Comparison of ENCODE assay signal across 19 cellular contexts in genomic region chr1:58585591-58586151, GRCh38. TPM values are rescaled to one million over a fixed set of nuclear protein-coding genes. Genes with fewer than 3 reads are reported as not detected.
DNase-seq lines count a peak whose midpoint lies in the region; ATAC-seq and TF ChIP-seq lines count a peak whose summit lies in the region.
"Had no signal": no experiment of that assay in that cellular context is flagged by ENCODE, and none has a peak within 500 bp of the region (broad histone marks: within the 10 kb centered on the region; RNA-seq: fewer than 3 reads in every experiment).

No MANE protein-coding gene starts in this region.

- H3K36me3 ChIP-seq in left lung: no peaks in the 10 kb centered on the region
- no peaks in the 10 kb centered on the region for H3K36me3 ChIP-seq in Karpas-422 (ENCODE audit: insufficient read depth, low read length)

- H3K4me3 ChIP-seq in left lung: no peak overlapping the region
- H3K4me3 ChIP-seq in Karpas-422 (ENCODE audit: low read length): no peak overlapping the region

- H3K9me3 ChIP-seq in left lung: no peaks in the 10 kb centered on the region
- no peaks in the 10 kb centered on the region for H3K9me3 ChIP-seq in Karpas-422 (ENCODE audit: low read length)

- TF ChIP-seq CTCF in chondrocyte (IDR thresholded peaks at IDR 0.05) (no peak), left lung (IDR thresholded peaks at IDR 0.05) (no peak), type B pancreatic cell (conservative IDR thresholded peaks at IDR 0.05) (no peak)

- peak; percentile 55 for DNase-seq in LHCN-M2 (ENCODE audit: low read depth)
- no peak for DNase-seq in chondrocyte (ENCODE audit: low spot score)
- peak in 1 of 2 donors; percentile 64 for DNase-seq in left lung
- no peak for DNase-seq in type B pancreatic cell (ENCODE audit: extremely low spot score, unreplicated experiment)
- no peak for DNase-seq in Karpas-422
- no peak for DNase-seq in NCI-H82 (lab: John Stamatoyannopoulos, UW)
- no peak for DNase-seq in activated CD8-positive, alpha-beta memory T cell treated with anti-CD3 and anti-CD28 coated beads, Interleukin-2, amount 10 ng/mL, durations not matched to agents 7 days and 5 days
- DNase-seq: activated CD4-positive, alpha-beta T cell treated with anti-CD3 and anti-CD28 coated beads, Interleukin-2, amount 50 U/mL, for 4 hours; activated gamma-delta T cell; DMS 273 treated with DMSO at 0.1 percent for 48 hours; kidney; naive thymus-derived CD8-positive, alpha-beta T cell; NCI-H1092; NCI-H510A had no signal

- H3K9me3 Mint-ChIP-seq in chondrocyte (ENCODE audit: low read depth) (no peaks in the 10 kb centered on the region), type B pancreatic cell (no peaks in the 10 kb centered on the region)
- no peaks in the 10 kb centered on the region for H3K9me3 Mint-ChIP-seq in activated CD8-positive, alpha-beta memory T cell treated with anti-CD3 and anti-CD28 coated beads, Interleukin-2, amount 10 ng/mL, durations not matched to agents 7 days and 5 days (ENCODE audit: low read depth)
- H3K9me3 Mint-ChIP-seq: central memory CD8-positive, alpha-beta T cell had no signal

- intact Hi-C loops in left lung (cut with DNase I): no loop called here

- H3K9me2 ChIP-seq in Karpas-422 (replicated peaks; ENCODE audit: insufficient read depth, low read length): no peaks in the 10 kb centered on the region

- H4K20me1 ChIP-seq in Karpas-422 (ENCODE audit: insufficient read depth, low read depth, low read length): no peaks in the 10 kb centered on the region

- CTCF ChIA-PET in activated CD8-positive, alpha-beta memory T cell treated with anti-CD3 and anti-CD28 coated beads, Interleukin-2, amount 10 ng/mL, durations not matched to agents 7 days and 5 days (lab: Charles Lee): no interaction called here

- H3K27me3 Mint-ChIP-seq in chondrocyte (ENCODE audit: low read depth) (no peaks in the 10 kb centered on the region), type B pancreatic cell (peaks cover 3% of the 10 kb centered on the region)
- peaks cover 61% of the 10 kb centered on the region for H3K27me3 Mint-ChIP-seq in activated CD8-positive, alpha-beta memory T cell treated with anti-CD3 and anti-CD28 coated beads, Interleukin-2, amount 10 ng/mL, durations not matched to agents 7 days and 5 days

- no peak overlapping the region for H3K4me2 ChIP-seq in Karpas-422 (ENCODE audit: low read depth, low read length, poor library complexity, severe bottlenecking)

- H3K9ac ChIP-seq in Karpas-422 (ENCODE audit: low read length): no peak overlapping the region

- peak overlapping the region; percentile 69 to 84 for H3K27ac ChIP-seq in left lung
- no peak overlapping the region for H3K27ac ChIP-seq in Karpas-422 (ENCODE audit: low read length)

- peak overlapping the region; percentile 93 for H3K27ac Mint-ChIP-seq in chondrocyte (ENCODE audit: unreplicated experiment)
- peak overlapping the region; percentile 28 for H3K27ac Mint-ChIP-seq in type B pancreatic cell
- H3K27ac Mint-ChIP-seq in activated CD8-positive, alpha-beta memory T cell treated with anti-CD3 and anti-CD28 coated beads, Interleukin-2, amount 10 ng/mL, durations not matched to agents 7 days and 5 days: no peak overlapping the region

- H3K79me2 ChIP-seq in Karpas-422 (ENCODE audit: low read length): no peaks in the 10 kb centered on the region

- H3K36me3 Mint-ChIP-seq in chondrocyte (ENCODE audit: low read depth) (no peaks in the 10 kb centered on the region), type B pancreatic cell (no peaks in the 10 kb centered on the region)
- H3K36me3 Mint-ChIP-seq in activated CD8-positive, alpha-beta memory T cell treated with anti-CD3 and anti-CD28 coated beads, Interleukin-2, amount 10 ng/mL, durations not matched to agents 7 days and 5 days: no peaks in the 10 kb centered on the region
- H3K36me3 Mint-ChIP-seq: naive thymus-derived CD8-positive, alpha-beta T cell had no signal

- ATAC-seq in left lung: peak; percentile 78
- no peak for ATAC-seq in HG03139 (IDR thresholded peaks at IDR 0.05; ENCODE audit: unreplicated experiment)
- ATAC-seq in activated CD8-positive, alpha-beta memory T cell treated with anti-CD3 and anti-CD28 coated beads, Interleukin-2, amount 10 ng/mL, durations not matched to agents 7 days and 5 days: no peak
- ATAC-seq: naive thymus-derived CD8-positive, alpha-beta T cell had no signal

- H3K4me3 Mint-ChIP-seq in chondrocyte (ENCODE audit: unreplicated experiment): no peak overlapping the region
- H3K4me3 Mint-ChIP-seq in type B pancreatic cell: no peak overlapping the region
- no peak overlapping the region for H3K4me3 Mint-ChIP-seq in activated CD8-positive, alpha-beta memory T cell treated with anti-CD3 and anti-CD28 coated beads, Interleukin-2, amount 10 ng/mL, durations not matched to agents 7 days and 5 days
- H3K4me3 Mint-ChIP-seq: central memory CD8-positive, alpha-beta T cell; naive thymus-derived CD8-positive, alpha-beta T cell had no signal

- H3K4me1 Mint-ChIP-seq in chondrocyte (ENCODE audit: low read depth): peaks cover 36% of the 10 kb centered on the region
- H3K4me1 Mint-ChIP-seq in type B pancreatic cell (ENCODE audit: unreplicated experiment): peaks cover 7% of the 10 kb centered on the region
- H3K4me1 Mint-ChIP-seq in activated CD8-positive, alpha-beta memory T cell treated with anti-CD3 and anti-CD28 coated beads, Interleukin-2, amount 10 ng/mL, durations not matched to agents 7 days and 5 days: peaks cover 15% of the 10 kb centered on the region
- H3K4me1 Mint-ChIP-seq: central memory CD8-positive, alpha-beta T cell; naive thymus-derived CD8-positive, alpha-beta T cell had no signal

- H3K4me1 ChIP-seq in left lung: peaks cover 24 to 33% of the 10 kb centered on the region in 2 donors
- H3K4me1 ChIP-seq in Karpas-422 (ENCODE audit: low read length): no peaks in the 10 kb centered on the region

- H3K27me3 ChIP-seq in left lung (no peaks in the 10 kb centered on the region), Karpas-422 (ENCODE audit: low read length) (0 out of 2 replicates have a peak, but pooled peaks cover 3% of the 10 kb centered on the region)

- no peak overlapping the region for H2AFZ ChIP-seq in Karpas-422 (ENCODE audit: low read length)

RNA-seq across cellular contexts. Expression of gene TACSTD2, which starts 8.6 kb away (rescaled TPM):
- total RNA-seq in LHCN-M2 (2014; rRNA removed) (not detected in 2 replicates), chondrocyte (0.22 to 0.33 TPM (median 0.30 TPM) in 3 replicates), left lung (100 to 1,000 TPM; 130 to 171 TPM), type B pancreatic cell (ENCODE audit: low replicate concordance) (21.2 and 39.7 TPM in 2 replicates)
- not detected for polyA plus RNA-seq in LHCN-M2 (2012)
- not detected in 2 replicates for total RNA-seq in Karpas-422 (2014; rRNA removed; shearing (Covaris generic); ENCODE audit: low replicate concordance)
- total RNA-seq in activated CD8-positive, alpha-beta memory T cell treated with anti-CD3 and anti-CD28 coated beads, Interleukin-2, amount 10 ng/mL, durations not matched to agents 7 days and 5 days: not detected
- total RNA-seq: naive thymus-derived CD8-positive, alpha-beta T cell; RPMI7951; T-helper 2 cell treated with Interferon-gamma antibody and Interleukin-4, amounts not matched to agents 100 ng/mL and 5 ng/mL, for 36 hours; temporal lobe had no signal
- polyA plus RNA-seq: naive thymus-derived CD8-positive, alpha-beta T cell had no signal

RNA-seq across cellular contexts. Expression of gene OMA1, which starts 39.1 kb away (rescaled TPM):
- 11.7 and 20.6 TPM in 2 replicates for total RNA-seq in LHCN-M2 (2014; rRNA removed)
- 6.4 TPM for polyA plus RNA-seq in LHCN-M2 (2012)
- 8.9 to 9.3 TPM (median 9.0 TPM) in 3 replicates for total RNA-seq in chondrocyte
- 10 to 100 TPM; 26.4 to 28.3 TPM for total RNA-seq in left lung
- 19.1 and 22.4 TPM in 2 replicates for total RNA-seq in type B pancreatic cell (ENCODE audit: low replicate concordance)
- total RNA-seq in Karpas-422 (2014; rRNA removed; shearing (Covaris generic); ENCODE audit: low replicate concordance): 50.2 and 116 TPM in 2 replicates
- total RNA-seq in activated CD8-positive, alpha-beta memory T cell treated with anti-CD3 and anti-CD28 coated beads, Interleukin-2, amount 10 ng/mL, durations not matched to agents 7 days and 5 days: 10 to 100 TPM; 24.9 to 26.0 TPM

Comparison
In these comparisons a context has a peak if more than half of its experiments do, and no peak if none do; other contexts are left out.
1. RNA of gene TACSTD2, which starts 8.6 kb away (total RNA-seq): 130 to 171 TPM in left lung and 21.2 to 39.7 TPM in type B pancreatic cell; 0.22 to 0.33 TPM in chondrocyte, not detected in LHCN-M2, not detected in Karpas-422 and not detected in activated CD8-positive, alpha-beta memory T cell treated with anti-CD3 and anti-CD28 coated beads, Interleukin-2, amount 10 ng/mL, durations not matched to agents 7 days and 5 days; every median in the first group is over 10 times any median in the second.